ENCODE assay signal across 8 cellular contexts in genomic region chrX:46912673-46913491, GRCh38. TPM values are rescaled to one million over a fixed set of nuclear protein-coding genes. Genes with fewer than 3 reads are reported as not detected.
DNase-seq lines count a peak whose midpoint lies in the region; ATAC-seq, FAIRE-seq and TF ChIP-seq lines count a peak whose summit lies in the region.

No MANE protein-coding gene starts in this region.

- peak overlapping the region; percentile 49 to 88; a peak in 3 of 4 replicates for H3K9ac ChIP-seq in K562 (ENCODE audit: insufficient read depth in 1 of 2, low read depth in 2 of 2, low read length in 2 of 2)
- H3K9ac ChIP-seq in iPS-20b (ENCODE audit: low read depth, low read length): peak overlapping the region; percentile 79; the same call in 1 of the 2 replicates

- H3K9me1 ChIP-seq in K562 (ENCODE audit: control insufficient read depth, insufficient read depth, low read length): no peaks in the 10 kb centered on the region

- peak in 1 of 2 experiments; percentile 24; a peak in 1 of 4 replicates for TF ChIP-seq RAD21 in K562 (CRISPR knock-in tag; conservative IDR thresholded peaks at IDR 0.05 in 1 of 2, IDR thresholded peaks at IDR 0.05 in 1 of 2)

- FAIRE-seq in K562 (lab: Jason Lieb, UNC): no peak
- FAIRE-seq in small intestine (lab: Jason Lieb, UNC): no peak

- intact Hi-C loops in K562 (cut with micrococcal nuclease): loop anchor here (1.0 kb wide), 1 partner anchor 65 kb away; no protein-coding TSS in a partner anchor

- H3K4me3 ChIP-seq in SJSA1: peak overlapping the region; percentile 84
- H3K4me3 ChIP-seq in K562: peak overlapping the region; percentile 50
- H3K4me3 ChIP-seq in iPS-20b (ENCODE audit: low read length): peak overlapping the region; percentile 88
- peak overlapping the region; percentile 53 to 64 for H3K4me3 ChIP-seq in small intestine (ENCODE audit: low read depth in 1 of 2, low read length in 2 of 2)

- peaks cover 32% of the 10 kb centered on the region for H3K79me2 ChIP-seq in K562 (ENCODE audit: control insufficient read depth, insufficient read depth, low read length)

- H3K4me1 ChIP-seq in SJSA1 (replicated peaks) (no peaks in the 10 kb centered on the region), K562 (replicated peaks in 1 of 2; ENCODE audit: control insufficient read depth in 2 of 2, insufficient read depth in 2 of 2, low read length in 2 of 2) (peaks cover 0 to 9% of the 10 kb centered on the region in 2 experiments; a peak in 2 of 5 replicates), iPS-20b (ENCODE audit: insufficient read depth, low read length) (no peaks in the 10 kb centered on the region; the same call in 1 of the 2 replicates), small intestine (ENCODE audit: control insufficient read depth in 2 of 2, insufficient read depth in 1 of 2, low read depth in 1 of 2, low read length in 1 of 2) (no peaks in the 10 kb centered on the region)

- TF ChIP-seq POLR2A in K562 (conservative IDR thresholded peaks at IDR 0.05): no peak

- H3K27me3 ChIP-seq in SJSA1 (replicated peaks) (no peaks in the 10 kb centered on the region), K562 (ENCODE audit: control insufficient read depth in 2 of 2, insufficient read depth in 2 of 2, low read length in 2 of 2) (no peaks in the 10 kb centered on the region; a peak in 2 of 5 replicates), iPS-20b (ENCODE audit: insufficient read depth, low read length) (no peaks in the 10 kb centered on the region; the same call in 1 of the 2 replicates), small intestine (ENCODE audit: control insufficient read depth in 2 of 2, insufficient read depth in 2 of 2, low read length in 2 of 2) (peaks cover 0 to 3% of the 10 kb centered on the region in 2 donors)

- H3K9me3 ChIP-seq in SJSA1 (replicated peaks) (no peaks in the 10 kb centered on the region), K562 (replicated peaks; ENCODE audit: control insufficient read depth, insufficient read depth, low read depth, low read length) (no peaks in the 10 kb centered on the region), iPS-20b (ENCODE audit: insufficient read depth, low read depth, low read length) (no peaks in the 10 kb centered on the region), small intestine (ENCODE audit: control insufficient read depth, low read depth) (no peaks in the 10 kb centered on the region)

- peak; percentile 62 for DNase-seq in NCI-H2227 (lab: John Stamatoyannopoulos, UW; ENCODE audit: unreplicated experiment)
- DNase-seq in NCI-H2227 treated with DMSO at 0.1 percent for 48 hours (lab: John Stamatoyannopoulos, UW): no peak
- peak; percentile 52 to 71 for DNase-seq in SJSA1 (ENCODE audit: low read depth in 1 of 2, low spot score in 2 of 2)
- DNase-seq in K562 (ENCODE audit: extremely low read depth in 1 of 4, low spot score in 3 of 4): peak; percentile 18 to 52 (median 34)
- peak; percentile 16 for DNase-seq in small intestine
- DNase-seq in activated gamma-delta T cell (lab: John Stamatoyannopoulos, UW): no peak

- CTCF ChIA-PET in K562 (lab: Yijun Ruan, JAX; ENCODE audit: low intra/inter-chr PET ratio): no interaction called here

- WGBS in K562 (ENCODE audit: insufficient coverage, low coverage, missing lambda C conversion rate): 16% methylated on average over 13 of the region's 102 CpGs
- 0 to 51% (median 7%) methylated on average over 16 to 102 of the region's 102 CpGs for WGBS in small intestine, 3 donors

- peak overlapping the region; percentile 55; the same call in 1 of the 2 replicates for H2AFZ ChIP-seq in K562 (ENCODE audit: low read depth, low read length)

- peak; percentile 39 to 56 (median 50); a peak in 5 of 6 replicates for TF ChIP-seq CTCF in K562 (IDR thresholded peaks at IDR 0.05 in 2 of 3, conservative IDR thresholded peaks at IDR 0.05 in 1 of 3; ENCODE audit: insufficient read depth in 2 of 3, low read depth in 1 of 3, low read length in 3 of 3)

- H3K4me2 ChIP-seq in K562 (ENCODE audit: insufficient read depth, low read length): peak overlapping the region; percentile 62; the same call in 1 of the 2 replicates

- TF ChIP-seq EP300 in K562 (IDR thresholded peaks at IDR 0.05; ENCODE audit: low read length): no peak

- peak; percentile 50 for ATAC-seq in HG03442 (IDR thresholded peaks at IDR 0.05; ENCODE audit: unreplicated experiment)
- ATAC-seq in K562: peak; percentile 85

- BruUV-seq in K562 (replicated peaks; lab: Mats Ljungman, UMichigan): no TSS peak

- H3K27ac ChIP-seq in SJSA1: peak overlapping the region; percentile 17; the same call in 1 of the 2 replicates
- peak overlapping the region; percentile 49; the same call in 1 of the 3 replicates for H3K27ac ChIP-seq in K562 (ENCODE audit: extremely low read depth, low read depth, low read length)
- H3K27ac ChIP-seq in iPS-20b (ENCODE audit: low read length): no peak overlapping the region
- H3K27ac ChIP-seq in small intestine (ENCODE audit: low read depth in 1 of 2, low read length in 1 of 2): peak overlapping the region in 1 of 2 donors; percentile 44

- no peaks in the 10 kb centered on the region for H4K20me1 ChIP-seq in K562 (replicated peaks; ENCODE audit: control insufficient read depth, insufficient read depth, low read length)

- in situ Hi-C loops in K562 (cut with MboI): no loop called here

- no peaks in the 10 kb centered on the region for H3K36me3 ChIP-seq in SJSA1
- H3K36me3 ChIP-seq in K562 (ENCODE audit: control insufficient read depth, insufficient read depth, low read length): no peaks in the 10 kb centered on the region
- H3K36me3 ChIP-seq in iPS-20b (ENCODE audit: insufficient read depth, low read depth, low read length): no peaks in the 10 kb centered on the region
- no peaks in the 10 kb centered on the region for H3K36me3 ChIP-seq in small intestine (ENCODE audit: control insufficient read depth in 2 of 2, insufficient read depth in 2 of 2, low read length in 2 of 2)

- POLR2A ChIA-PET in K562 (lab: Yijun Ruan, JAX): interaction anchor here (0.6 kb wide), 1 partner anchor 48 kb away, joined by 3 read pairs; no protein-coding TSS in a partner anchor

TF ChIP-seq in K562, 482 proteins besides CTCF, POLR2A, EP300 and RAD21 (continues in another document):
- TF ChIP-seq TSHZ1 (CRISPR knock-in tag; IDR thresholded peaks at IDR 0.05): no peak
- TF ChIP-seq C11orf30 (IDR thresholded peaks at IDR 0.05; ENCODE audit: low read depth): no peak

RNA-seq across cellular contexts. Expression of gene JADE3, which starts 0.7 kb away (rescaled TPM):
- 5.0 and 8.8 TPM in 2 replicates for total RNA-seq in SJSA1 (2014; rRNA removed; shearing (Covaris generic))
- 9.0 and 11.0 TPM in 2 replicates for total RNA-seq in K562 (2011; cell fraction: chromatin; rRNA removed; ENCODE audit: low replicate concordance)
- 1.6 and 1.7 TPM in 2 replicates for total RNA-seq in K562 (2011; cell fraction: nucleolus; rRNA removed)
- total RNA-seq in K562 (2011; cell fraction: nucleoplasm; rRNA removed): 2.8 and 4.8 TPM in 2 replicates
- total RNA-seq in K562 (2014; rRNA removed): 4.1 and 5.1 TPM in 2 replicates
- total RNA-seq in K562 (2014; rRNA removed; fragmentation: Illumina TruSeq; extraction: Trizol): 7.3 and 8.5 TPM in 2 replicates
- total RNA-seq in K562 (2015; rRNA removed; fragmentation: Illumina TruSeq; extraction: Trizol): 6.3 and 7.0 TPM in 2 replicates
- 9.3 and 10.2 TPM in 2 replicates for total RNA-seq in K562 (2021)
- polyA plus RNA-seq in K562 (2011; rRNA removed): 9.2 and 10.0 TPM in 2 replicates
- 2.3 and 3.8 TPM in 2 replicates for polyA plus RNA-seq in K562 (2011; cell fraction: cytosol; rRNA removed)
- polyA plus RNA-seq in K562 (2011; cell fraction: nucleus; rRNA removed): 3.6 and 6.8 TPM in 2 replicates
- polyA plus RNA-seq in K562 (2012): 5.6 and 5.9 TPM in 2 replicates
- 8.2 and 9.2 TPM in 2 replicates for polyA plus RNA-seq in K562 (2014; fragmentation: Illumina TruSeq; extraction: Trizol)
- polyA plus RNA-seq in K562 (2014; fragmentation: Nextera tagmentation; extraction: Ambion mirVana): 1 to 10 TPM; 2.6 to 3.0 TPM
- polyA plus RNA-seq in K562 (2014; rRNA removed): 3.6 and 3.8 TPM in 2 replicates
- 8.8 and 12.3 TPM in 2 replicates for polyA minus RNA-seq in K562 (2011; rRNA and poly(A)+ RNA removed)
- polyA minus RNA-seq in K562 (2011; cell fraction: cytosol; rRNA and poly(A)+ RNA removed): 3.8 and 8.4 TPM in 2 replicates
- 1.9 and 4.3 TPM in 2 replicates for polyA minus RNA-seq in K562 (2011; cell fraction: nucleus; rRNA and poly(A)+ RNA removed)
- polyA plus RNA-seq in small intestine: 1 to 10 TPM; 1.1 to 3.1 (median 1.6) TPM

Comparison
In these comparisons a context has a peak if more than half of its experiments do, and no peak if none do; other contexts are left out.
1. DNase-seq: peak in NCI-H2227 (single experiment), SJSA1 (2 of 2), K562 (4 of 4) and small intestine (single experiment); none in NCI-H2227 treated with DMSO at 0.1 percent for 48 hours (single experiment) and activated gamma-delta T cell (single experiment).
2. Peak in every context shown above with its lines, with median percentiles within 50 percentile points of each other: H3K4me3 ChIP-seq.